In genomic region chr22:45831394-45831793, GRCh38 we compare ENCODE assay signal across 11 cellular contexts.
DNase-seq lines count a peak whose midpoint lies in the region; ATAC-seq and TF ChIP-seq lines count a peak whose summit lies in the region.
"Had no signal": no experiment of that assay in that cellular context is flagged by ENCODE, and none has a peak within 500 bp of the region (broad histone marks: within the 10 kb centered on the region; RNA-seq: fewer than 3 reads in every experiment).

No MANE protein-coding gene starts in this region.

- no peaks in the 10 kb centered on the region for H3K27me3 Mint-ChIP-seq in T-helper 2 cell treated with Interferon-gamma antibody and Interleukin-4, amounts not matched to agents 5 μg/mL and 100 μg/mL, for 36 hours (ENCODE audit: low read depth)

- intact Hi-C loops in heart left ventricle (cut with DNase I) (loop anchor here in 5 of 10 donors (10.0 kb wide), 2 partner anchors 177 to 187 kb away; no protein-coding TSS in a partner anchor), upper lobe of right lung (cut with DNase I) (no loop called here), thyroid gland (cut with DNase I) (no loop called here)

- TF ChIP-seq CTCF in heart left ventricle (IDR thresholded peaks at IDR 0.05) (peak in 9 of 12 donors; percentile 8 to 39 (median 22)), right atrium auricular region (IDR thresholded peaks at IDR 0.05) (peak in 1 of 2 donors; percentile 46), fibroblast of mammary gland (conservative IDR thresholded peaks at IDR 0.05; ENCODE audit: control insufficient read depth, insufficient read depth, low read depth, low read length) (peak; percentile 67), upper lobe of right lung (IDR thresholded peaks at IDR 0.05) (peak; percentile 33), thyroid gland (IDR thresholded peaks at IDR 0.05) (peak in 3 of 6 experiments; percentile 23 to 27 (median 26))

- H3K4me1 Mint-ChIP-seq in T-helper 2 cell treated with Interferon-gamma antibody and Interleukin-4, amounts not matched to agents 5 μg/mL and 100 μg/mL, for 36 hours (ENCODE audit: low read depth) = peaks cover 2% of the 10 kb centered on the region

- H3K27me3 ChIP-seq in heart left ventricle (no peaks in the 10 kb centered on the region), right atrium auricular region (no peaks in the 10 kb centered on the region), upper lobe of right lung (no peaks in the 10 kb centered on the region), thyroid gland (no peaks in the 10 kb centered on the region)
- H3K27me3 ChIP-seq: BLaER1, body of pancreas had no signal

- no peak for DNase-seq in heart left ventricle
- DNase-seq in right atrium auricular region (ENCODE audit: low spot score) = no peak
- peak; percentile 7 for DNase-seq in RKO (ENCODE audit: low spot score)
- DNase-seq in fibroblast of mammary gland (ENCODE audit: low read depth) = peak; percentile 28
- no peak for DNase-seq in upper lobe of right lung
- no peak for DNase-seq in T-helper 2 cell treated with Interferon-gamma antibody and Interleukin-4, amounts not matched to agents 5 μg/mL and 100 μg/mL, for 36 hours (ENCODE audit: low spot score)
- DNase-seq in thyroid gland = no peak
- DNase-seq: activated CD8-positive, alpha-beta memory T cell treated with anti-CD3 and anti-CD28 coated beads for 24 hours; body of pancreas had no signal

- WGBS in heart left ventricle, 4 donors = 78 to 89% (median 85%) methylated on average over 2 of the region's 2 CpGs
- 70 to 81% methylated on average over 2 of the region's 2 CpGs for WGBS in thyroid gland, 2 donors

- no peaks in the 10 kb centered on the region for H3K9me3 Mint-ChIP-seq in T-helper 2 cell treated with Interferon-gamma antibody and Interleukin-4, amounts not matched to agents 5 μg/mL and 100 μg/mL, for 36 hours

- H3K27ac Mint-ChIP-seq in T-helper 2 cell treated with Interferon-gamma antibody and Interleukin-4, amounts not matched to agents 5 μg/mL and 100 μg/mL, for 36 hours = no peak overlapping the region

- no peak overlapping the region for H3K4me3 ChIP-seq in heart left ventricle
- H3K4me3 ChIP-seq in right atrium auricular region = no peak overlapping the region
- H3K4me3 ChIP-seq in fibroblast of mammary gland (ENCODE audit: control insufficient read depth, low read depth, low read length) = no peak overlapping the region
- no peak overlapping the region for H3K4me3 ChIP-seq in upper lobe of right lung
- no peak overlapping the region for H3K4me3 ChIP-seq in thyroid gland (replicated peaks in 1 of 3)
- H3K4me3 ChIP-seq: BLaER1, body of pancreas had no signal

- H3K36me3 Mint-ChIP-seq in T-helper 2 cell treated with Interferon-gamma antibody and Interleukin-4, amounts not matched to agents 5 μg/mL and 100 μg/mL, for 36 hours (ENCODE audit: low read depth) = peaks cover 3% of the 10 kb centered on the region

- no peak overlapping the region for H3K4me3 Mint-ChIP-seq in T-helper 2 cell treated with Interferon-gamma antibody and Interleukin-4, amounts not matched to agents 5 μg/mL and 100 μg/mL, for 36 hours

- H3K36me3 ChIP-seq in heart left ventricle = peaks cover 0 to 22% (median 10%) of the 10 kb centered on the region in 9 donors
- no peaks in the 10 kb centered on the region for H3K36me3 ChIP-seq in right atrium auricular region
- H3K36me3 ChIP-seq in upper lobe of right lung = peaks cover 12% of the 10 kb centered on the region
- no peaks in the 10 kb centered on the region for H3K36me3 ChIP-seq in thyroid gland

- H3K9me3 ChIP-seq in heart left ventricle (peaks cover 0 to 4% (median 0%) of the 10 kb centered on the region in 12 donors), right atrium auricular region (no peaks in the 10 kb centered on the region), upper lobe of right lung (no peaks in the 10 kb centered on the region), thyroid gland (no peaks in the 10 kb centered on the region)
- H3K9me3 ChIP-seq: body of pancreas had no signal

- H3K27ac ChIP-seq in heart left ventricle = no peak overlapping the region
- H3K27ac ChIP-seq in right atrium auricular region = no peak overlapping the region
- no peak overlapping the region for H3K27ac ChIP-seq in upper lobe of right lung
- no peak overlapping the region for H3K27ac ChIP-seq in thyroid gland
- H3K27ac ChIP-seq: BLaER1, body of pancreas had no signal

- H3K4me1 ChIP-seq in heart left ventricle (no peaks in the 10 kb centered on the region), right atrium auricular region (no peaks in the 10 kb centered on the region), upper lobe of right lung (no peaks in the 10 kb centered on the region), thyroid gland (no peaks in the 10 kb centered on the region)
- H3K4me1 ChIP-seq: body of pancreas had no signal

- TF ChIP-seq POLR2A in heart left ventricle (IDR thresholded peaks at IDR 0.05) = no peak
- TF ChIP-seq POLR2A in thyroid gland (IDR thresholded peaks at IDR 0.05) = no peak

- no peak for ATAC-seq in heart left ventricle
- ATAC-seq in upper lobe of right lung = peak; percentile 24
- no peak for ATAC-seq in GM21737 (IDR thresholded peaks at IDR 0.05; ENCODE audit: unreplicated experiment)
- ATAC-seq: body of pancreas had no signal

Comparison
In these comparisons a context has a peak if more than half of its experiments do, and no peak if none do; other contexts are left out.
1. DNase-seq: peak in RKO (single experiment) and fibroblast of mammary gland (single experiment); none in heart left ventricle (0 of 5), right atrium auricular region (single experiment), upper lobe of right lung (single experiment), T-helper 2 cell treated with Interferon-gamma antibody and Interleukin-4, amounts not matched to agents 5 μg/mL and 100 μg/mL, for 36 hours (single experiment) and thyroid gland (0 of 2).